In genomic region chr10:93458821-93459257, GRCh38 we compare ENCODE assay signal across 9 cellular contexts. TPM values are rescaled to one million over a fixed set of nuclear protein-coding genes. Genes with fewer than 3 reads are reported as not detected.
DNase-seq lines count a peak whose midpoint lies in the region; ATAC-seq and TF ChIP-seq lines count a peak whose summit lies in the region.
"Had no signal": no experiment of that assay in that cellular context is flagged by ENCODE, and none has a peak within 500 bp of the region (broad histone marks: within the 10 kb centered on the region; RNA-seq: fewer than 3 reads in every experiment).

No MANE protein-coding gene starts in this region.

- H3K9me3 ChIP-seq in thyroid gland: no peaks in the 10 kb centered on the region

- peak; percentile 35 for DNase-seq in activated CD4-positive, alpha-beta T cell treated with anti-CD3 and anti-CD28 coated beads for 48 hours
- no peak for DNase-seq in activated CD4-positive, alpha-beta T cell treated with anti-CD3 and anti-CD28 coated beads, Interleukin-2, amount 10 ng/mL, durations not matched to agents 7 days and 5 days
- DNase-seq in MCF 10A (ENCODE audit: unreplicated experiment) (peak; percentile 94), left kidney (ENCODE audit: low read depth, low spot score) (peak; percentile 95), thyroid gland (peak; percentile 91 to 93), GM13976 (ENCODE audit: low spot score) (no peak), hippocampal formation (lab: John Stamatoyannopoulos, UW) (no peak)

- H3K27me3 ChIP-seq in thyroid gland: no peaks in the 10 kb centered on the region

- peaks cover 28 to 66% of the 10 kb centered on the region in 2 donors for H3K4me1 ChIP-seq in thyroid gland

- peak in 1 of 2 donors; percentile 73 for TF ChIP-seq POLR2A in thyroid gland (IDR thresholded peaks at IDR 0.05)

- H3K36me3 ChIP-seq in thyroid gland: no peaks in the 10 kb centered on the region

- H3K27ac Mint-ChIP-seq in activated CD4-positive, alpha-beta T cell treated with anti-CD3 and anti-CD28 coated beads, Interleukin-2, amount 10 ng/mL, durations not matched to agents 7 days and 5 days: no peak overlapping the region
- peak overlapping the region; percentile 98 for H3K27ac Mint-ChIP-seq in MCF 10A (ENCODE audit: low read depth, unreplicated experiment)

- H3K27me3 Mint-ChIP-seq in activated CD4-positive, alpha-beta T cell treated with anti-CD3 and anti-CD28 coated beads, Interleukin-2, amount 10 ng/mL, durations not matched to agents 7 days and 5 days: no peaks in the 10 kb centered on the region
- H3K27me3 Mint-ChIP-seq in MCF 10A (ENCODE audit: insufficient read depth, unreplicated experiment): no peaks in the 10 kb centered on the region

- in situ Hi-C loops in GM13976 (cut with MboI; ENCODE audit: low sequenced_read_pairs, unreplicated experiment): no loop called here

- peak overlapping the region; percentile 92 to 99 (median 95) for H3K27ac ChIP-seq in thyroid gland
- H3K27ac ChIP-seq: C4-2B had no signal

- CTCF ChIA-PET in activated CD4-positive, alpha-beta T cell treated with anti-CD3 and anti-CD28 coated beads, Interleukin-2, amount 10 ng/mL, durations not matched to agents 7 days and 5 days (lab: Charles Lee): interaction anchor here (1.4 to 3.0 kb wide), 3 partner anchors 10 to 23 kb away, joined by 4 to 14 read pairs (median 7); partner anchors contain the start of gene MYOF
- CTCF ChIA-PET in MCF 10A (lab: Yijun Ruan, JAX): interaction anchor here (0.6 to 18.2 kb wide), 9 partner anchors 11 to 82 kb away, joined by 3 to 178 read pairs (median 4); partner anchors contain the start of gene MYOF

- no peak overlapping the region for H3K4me3 ChIP-seq in thyroid gland (replicated peaks in 1 of 3)

- peaks cover 16% of the 10 kb centered on the region for H3K4me1 Mint-ChIP-seq in activated CD4-positive, alpha-beta T cell treated with anti-CD3 and anti-CD28 coated beads, Interleukin-2, amount 10 ng/mL, durations not matched to agents 7 days and 5 days
- H3K4me1 Mint-ChIP-seq in MCF 10A (ENCODE audit: insufficient read depth, unreplicated experiment): peaks cover 41% of the 10 kb centered on the region

- 11 to 34% methylated on average over 6 of the region's 6 CpGs for WGBS in thyroid gland, 2 donors

- no TSS peak for BruUV-seq in MCF 10A (replicated peaks; lab: Mats Ljungman, UMichigan)

- TF ChIP-seq CTCF in MCF 10A (IDR thresholded peaks at IDR 0.05; ENCODE audit: unreplicated experiment) (no peak), thyroid gland (IDR thresholded peaks at IDR 0.05) (no peak), GM13976 (IDR thresholded peaks at IDR 0.05; ENCODE audit: borderline replicate concordance, control extremely low read depth, extremely low read depth, insufficient read depth, missing control alignments) (no peak)

- intact Hi-C loops in MCF 10A (cut with micrococcal nuclease): no loop called here
- intact Hi-C loops in thyroid gland (cut with DNase I): no loop called here

- H3K9me3 Mint-ChIP-seq in activated CD4-positive, alpha-beta T cell treated with anti-CD3 and anti-CD28 coated beads, Interleukin-2, amount 10 ng/mL, durations not matched to agents 7 days and 5 days: no peaks in the 10 kb centered on the region
- no peaks in the 10 kb centered on the region for H3K9me3 Mint-ChIP-seq in MCF 10A (ENCODE audit: unreplicated experiment)

- H3K36me3 Mint-ChIP-seq in activated CD4-positive, alpha-beta T cell treated with anti-CD3 and anti-CD28 coated beads, Interleukin-2, amount 10 ng/mL, durations not matched to agents 7 days and 5 days (ENCODE audit: low read depth): no peaks in the 10 kb centered on the region
- peaks cover 45% of the 10 kb centered on the region for H3K36me3 Mint-ChIP-seq in MCF 10A (ENCODE audit: insufficient read depth, unreplicated experiment)

- no peak for ATAC-seq in GM18868 (IDR thresholded peaks at IDR 0.05; ENCODE audit: unreplicated experiment)

- no peak overlapping the region for H3K4me3 Mint-ChIP-seq in activated CD4-positive, alpha-beta T cell treated with anti-CD3 and anti-CD28 coated beads, Interleukin-2, amount 10 ng/mL, durations not matched to agents 7 days and 5 days
- H3K4me3 Mint-ChIP-seq in MCF 10A (ENCODE audit: unreplicated experiment): peak overlapping the region; percentile 67

- POLR2A ChIA-PET in activated CD4-positive, alpha-beta T cell treated with anti-CD3 and anti-CD28 coated beads, Interleukin-2, amount 10 ng/mL, durations not matched to agents 7 days and 5 days (lab: Charles Lee): interaction anchor here (0.6 kb wide), 1 partner anchor 8 kb away, joined by 4 read pairs; no protein-coding TSS in a partner anchor
- POLR2A ChIA-PET in MCF 10A (lab: Yijun Ruan, JAX): interaction anchor here (0.6 to 39.8 kb wide), 5 partner anchors 4 to 137 kb away, joined by 3 to 2342 read pairs (median 10); partner anchors contain the start of gene MYOF

RNA-seq across cellular contexts. Expression of gene MYOF, which starts 23.3 kb away (rescaled TPM):
- 1 to 10 TPM; 1.4 to 2.7 TPM for total RNA-seq in activated CD4-positive, alpha-beta T cell treated with anti-CD3 and anti-CD28 coated beads, Interleukin-2, amount 10 ng/mL, durations not matched to agents 7 days and 5 days
- total RNA-seq in MCF 10A (2022) (167 and 181 TPM in 2 replicates), thyroid gland (100 to 1,000 TPM in 2 of 4 donors, 10 to 100 TPM in 2; 72.3 to 210 (median 118) TPM)

RNA-seq across cellular contexts. Expression of gene CEP55, which starts 37.6 kb away (rescaled TPM):
- total RNA-seq in activated CD4-positive, alpha-beta T cell treated with anti-CD3 and anti-CD28 coated beads, Interleukin-2, amount 10 ng/mL, durations not matched to agents 7 days and 5 days: 10 to 100 TPM; 77.5 to 92.3 TPM
- total RNA-seq in MCF 10A (2022) (25.2 and 39.4 TPM in 2 replicates), thyroid gland (1 to 10 TPM in 2 of 4 donors, under 1 TPM in 1, not detected in 1; 0.11 to 2.1 (median 1.0) TPM)

Comparison
In these comparisons a context has a peak if more than half of its experiments do, and no peak if none do; other contexts are left out.
1. DNase-seq: peak in activated CD4-positive, alpha-beta T cell treated with anti-CD3 and anti-CD28 coated beads for 48 hours (single experiment), MCF 10A (single experiment), left kidney (single experiment) and thyroid gland (2 of 2); none in activated CD4-positive, alpha-beta T cell treated with anti-CD3 and anti-CD28 coated beads, Interleukin-2, amount 10 ng/mL, durations not matched to agents 7 days and 5 days (single experiment), GM13976 (single experiment) and hippocampal formation (0 of 2).
2. RNA of gene MYOF, which starts 23.3 kb away (total RNA-seq): 167 to 181 TPM in MCF 10A and 72.3 to 210 TPM in thyroid gland; 1.4 to 2.7 TPM in activated CD4-positive, alpha-beta T cell treated with anti-CD3 and anti-CD28 coated beads, Interleukin-2, amount 10 ng/mL, durations not matched to agents 7 days and 5 days; every median in the first group is over 10 times any median in the second.